Comparison of ENCODE assay signal across 10 cellular contexts in genomic region chr19:38663156-38663651, GRCh38. TPM values are rescaled to one million over a fixed set of nuclear protein-coding genes. Genes with fewer than 3 reads are reported as not detected.
A peak's percentile ranks its signal among the peaks of the same experiment; 100 is the strongest.
DNase-seq lines count a peak whose midpoint lies in the region; ATAC-seq and TF ChIP-seq lines count a peak whose summit lies in the region.
"Had no signal": no experiment of that assay in that cellular context is flagged by ENCODE, and none has a peak within 500 bp of the region (broad histone marks: within the 10 kb centered on the region; RNA-seq: fewer than 3 reads in every experiment).

No MANE protein-coding gene starts in this region.

- peak overlapping the region; percentile 20 for H3K4me2 ChIP-seq in parathyroid adenoma (ENCODE audit: low read length)

- H3K27ac ChIP-seq in 22Rv1 (peak overlapping the region; percentile 90), parathyroid adenoma (peak overlapping the region; percentile 95), SJCRH30 (no peak overlapping the region)

- H2AFZ ChIP-seq in parathyroid adenoma: no peak overlapping the region

- intact Hi-C loops in left ventricle myocardium superior (cut with micrococcal nuclease): no loop called here

- peaks cover 79% of the 10 kb centered on the region for H3K79me2 ChIP-seq in parathyroid adenoma

- DNase-seq in SW480 (ENCODE audit: low spot score) (peak; percentile 61), left ventricle myocardium superior (no peak), NCI-H2171 (lab: John Stamatoyannopoulos, UW) (no peak), HT-29 (ENCODE audit: low spot score) (no peak), SJCRH30 (no peak)
- DNase-seq: activated CD4-positive, alpha-beta T cell treated with anti-CD3 and anti-CD28 coated beads for 48 hours; NCI-H187 had no signal

- H3K27me3 ChIP-seq in parathyroid adenoma (ENCODE audit: control insufficient read depth, insufficient read depth, low read length) (no peaks in the 10 kb centered on the region), SJCRH30 (no peaks in the 10 kb centered on the region)

- TF ChIP-seq CTCF in 22Rv1 (IDR thresholded peaks at IDR 0.05) (no peak), parathyroid adenoma (IDR thresholded peaks at IDR 0.05) (no peak)

- H3K4me1 ChIP-seq in parathyroid adenoma (peaks cover 87% of the 10 kb centered on the region), SJCRH30 (peaks cover 70% of the 10 kb centered on the region)

- H3K4me3 ChIP-seq in parathyroid adenoma (ENCODE audit: low read depth, low read length): no peak overlapping the region
- H3K4me3 ChIP-seq in SJCRH30: no peak overlapping the region

- ATAC-seq in left ventricle myocardium superior: peak; percentile 1
- ATAC-seq in HG02981 (IDR thresholded peaks at IDR 0.05; ENCODE audit: unreplicated experiment): no peak

- no peak overlapping the region for H3K9ac ChIP-seq in parathyroid adenoma

- no peaks in the 10 kb centered on the region for H3K9me3 ChIP-seq in parathyroid adenoma (ENCODE audit: control insufficient read depth, low read length)
- H3K9me3 ChIP-seq in SJCRH30 (replicated peaks): no peaks in the 10 kb centered on the region

- no peaks in the 10 kb centered on the region for H3K36me3 ChIP-seq in parathyroid adenoma (ENCODE audit: control insufficient read depth, insufficient read depth, low read length)
- H3K36me3 ChIP-seq in SJCRH30: peaks cover 6% of the 10 kb centered on the region; the same call in 1 of the 2 replicates

RNA-seq across cellular contexts. Expression of gene ACTN4, which starts 15.8 kb away (rescaled TPM):
- total RNA-seq in left ventricle myocardium superior: 131 TPM
- 1,009 and 1,083 TPM in 2 replicates for total RNA-seq in HT-29 (2014; rRNA removed; shearing (Covaris generic))
- 166 and 192 TPM in 2 replicates for total RNA-seq in SJCRH30 (2014; rRNA removed; shearing (Covaris generic))

RNA-seq across cellular contexts. Expression of gene EIF3K, which starts 44.2 kb away (rescaled TPM):
- 674 TPM for total RNA-seq in left ventricle myocardium superior
- 724 and 815 TPM in 2 replicates for total RNA-seq in HT-29 (2014; rRNA removed; shearing (Covaris generic))
- total RNA-seq in SJCRH30 (2014; rRNA removed; shearing (Covaris generic)): 320 and 322 TPM in 2 replicates

RNA-seq across cellular contexts. Expression of gene MAP4K1, which starts 45.5 kb away (rescaled TPM):
- 1.8 TPM for total RNA-seq in left ventricle myocardium superior
- 0.36 TPM in 1 of 2 replicates, not detected in the other for total RNA-seq in HT-29 (2014; rRNA removed; shearing (Covaris generic))
- total RNA-seq in SJCRH30 (2014; rRNA removed; shearing (Covaris generic)): 1.2 and 1.5 TPM in 2 replicates
